In the genomic region with DNA sequence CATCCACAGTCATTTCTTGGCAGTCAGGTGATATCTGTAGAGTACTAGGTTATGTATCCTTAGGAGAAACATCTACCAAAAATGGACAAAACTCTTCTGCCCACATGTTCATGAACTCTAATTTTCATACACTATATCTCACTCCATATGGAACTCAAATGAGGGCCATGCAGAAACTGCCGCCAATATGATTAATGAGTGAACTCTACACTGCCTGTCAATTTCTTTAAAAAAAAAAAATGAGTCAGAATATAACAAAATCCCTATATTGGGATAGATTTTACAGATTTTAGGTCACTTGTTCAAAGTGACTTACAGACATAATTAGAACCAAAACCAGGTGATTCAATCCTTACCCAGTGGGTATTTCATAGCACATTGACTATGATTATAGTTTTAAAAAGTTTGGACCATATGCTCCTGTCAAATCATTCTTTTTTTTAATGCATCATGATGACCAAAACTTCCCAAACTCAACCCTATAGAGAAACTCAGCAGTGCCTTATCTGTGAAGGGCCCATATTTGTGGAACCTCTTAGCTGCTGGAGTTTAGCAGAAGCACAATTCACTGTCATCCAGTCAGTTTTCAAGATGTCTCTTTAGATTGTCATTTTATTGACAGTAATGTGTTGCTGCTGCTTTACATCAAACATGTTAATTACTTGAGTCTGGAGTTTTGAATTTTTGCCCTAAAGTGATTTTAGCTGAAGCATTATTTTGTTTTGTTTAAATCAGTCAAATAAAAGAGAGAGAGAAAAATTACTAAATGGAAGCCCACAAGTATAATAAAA, we compare ENCODE assay signal across 19 cellular contexts. TPM values are rescaled to one million over a fixed set of nuclear protein-coding genes. Genes with fewer than 3 reads are reported as not detected.
"Had no signal": no experiment of that assay in that cellular context is flagged by ENCODE, and none has a peak within 500 bp of the region (broad histone marks: within the 10 kb centered on the region; RNA-seq: fewer than 3 reads in every experiment).

No MANE protein-coding gene starts in this region.

- H3K27me3 ChIP-seq: right atrium auricular region, suprapubic skin had no signal

- H3K9me3 Mint-ChIP-seq: activated T-helper 1 cell treated with anti-CD3 and anti-CD28 coated beads, Interleukin-12 subunit alpha, Interleukin-12 subunit beta, Interleukin-2, Interleukin-4 antibody, amounts not matched to agents 30 ng/mL and 10 ng/mL and 1 ng/mL, durations not matched to agents 14 hours and 24 hours and 36 hours; natural killer cell treated with Interleukin-12 subunit alpha and Interleukin-12 subunit beta and Interleukin-15 and Interleukin-18, amount 100 ng/mL, for 72 hours had no signal

- H3K4me3 Mint-ChIP-seq: activated CD8-positive, alpha-beta memory T cell treated with anti-CD3 and anti-CD28 coated beads, Interleukin-2, amount 10 ng/mL, durations not matched to agents 7 days and 5 days; activated T-helper 1 cell treated with anti-CD3 and anti-CD28 coated beads, Interleukin-12 subunit alpha, Interleukin-12 subunit beta, Interleukin-2, Interleukin-4 antibody, amounts not matched to agents 30 ng/mL and 10 ng/mL and 1 ng/mL, durations not matched to agents 14 hours and 24 hours and 36 hours; natural killer cell treated with Interleukin-12 subunit alpha and Interleukin-12 subunit beta and Interleukin-15 and Interleukin-18, amount 100 ng/mL, for 72 hours; T-helper 17 cell had no signal

- H3K27ac ChIP-seq: epithelial cell of prostate, right atrium auricular region, suprapubic skin, WERI-Rb-1 had no signal

- DNase-seq: activated CD4-positive, alpha-beta T cell treated with anti-CD3 and anti-CD28 coated beads, Interleukin-2, amount 50 U/mL, for 1 hour; activated CD8-positive, alpha-beta memory T cell treated with anti-CD3 and anti-CD28 coated beads, Interleukin-2, amount 10 ng/mL, durations not matched to agents 7 days and 5 days; dermis blood vessel endothelial cell; foreskin melanocyte; kidney glomerular epithelial cell; left ventricle myocardium superior; mesenchymal stem cell; Right ventricle myocardium superior; stimulated activated CD4-positive, alpha-beta T cell treated with anti-CD3 and anti-CD28 coated beads, Interleukin-15, amount 100 ng/mL, for 24 hours; stimulated activated CD4-positive, alpha-beta T cell treated with anti-CD3 and anti-CD28 coated beads, Interleukin-4, amount 100 ng/mL, for 1 hour; stimulated activated naive CD4-positive, alpha-beta T cell treated with Interleukin-2 at 50 U/mL for 16 hours; T-helper 17 cell; trophoblast cell; WERI-Rb-1 had no signal

- H3K27me3 Mint-ChIP-seq: activated CD8-positive, alpha-beta memory T cell treated with anti-CD3 and anti-CD28 coated beads, Interleukin-2, amount 10 ng/mL, durations not matched to agents 7 days and 5 days; natural killer cell treated with Interleukin-12 subunit alpha and Interleukin-12 subunit beta and Interleukin-15 and Interleukin-18, amount 100 ng/mL, for 72 hours; T-helper 17 cell had no signal

- H3K27ac Mint-ChIP-seq: activated CD8-positive, alpha-beta memory T cell treated with anti-CD3 and anti-CD28 coated beads, Interleukin-2, amount 10 ng/mL, durations not matched to agents 7 days and 5 days; activated T-helper 1 cell treated with anti-CD3 and anti-CD28 coated beads, Interleukin-12 subunit alpha, Interleukin-12 subunit beta, Interleukin-2, Interleukin-4 antibody, amounts not matched to agents 30 ng/mL and 10 ng/mL and 1 ng/mL, durations not matched to agents 14 hours and 24 hours and 36 hours; natural killer cell treated with Interleukin-12 subunit alpha and Interleukin-12 subunit beta and Interleukin-15 and Interleukin-18, amount 100 ng/mL, for 72 hours; T-helper 17 cell had no signal

- ATAC-seq: activated CD8-positive, alpha-beta memory T cell treated with anti-CD3 and anti-CD28 coated beads, Interleukin-2, amount 10 ng/mL, durations not matched to agents 7 days and 5 days; left ventricle myocardium superior; natural killer cell treated with Interleukin-12 subunit alpha and Interleukin-12 subunit beta and Interleukin-15 and Interleukin-18, amount 100 ng/mL, for 72 hours; T-helper 17 cell had no signal

- H3K9me3 ChIP-seq: right atrium auricular region, suprapubic skin had no signal

- H3K36me3 Mint-ChIP-seq: natural killer cell treated with Interleukin-12 subunit alpha and Interleukin-12 subunit beta and Interleukin-15 and Interleukin-18, amount 100 ng/mL, for 72 hours had no signal

RNA-seq across cellular contexts. Expression of gene LRRN3, which starts 11.1 kb away (rescaled TPM):
- total RNA-seq: dermis blood vessel endothelial cell had no signal
